10 cellular contexts compared by ENCODE assay signal in genomic region chr7:22660732-22661131, GRCh38.
DNase-seq lines count a peak whose midpoint lies in the region; ATAC-seq, FAIRE-seq and TF ChIP-seq lines count a peak whose summit lies in the region.
"Had no signal": no experiment of that assay in that cellular context is flagged by ENCODE, and none has a peak within 500 bp of the region (broad histone marks: within the 10 kb centered on the region; RNA-seq: fewer than 3 reads in every experiment).

No MANE protein-coding gene starts in this region.

- in situ Hi-C loops in Panc1 (cut with HindIII; ENCODE audit: low pct_unique_long_range_greater_than_20kb, low sequenced_read_pairs), result no loop called here

- CTCF ChIA-PET in Panc1 (lab: Charles Lee), result no interaction called here

- ATAC-seq in Panc1 (no peak), GM19023 (IDR thresholded peaks at IDR 0.05; ENCODE audit: unreplicated experiment) (no peak)

- no TSS peak for BruUV-seq in Panc1 (replicated peaks; lab: Mats Ljungman, UMichigan)

- no peaks in the 10 kb centered on the region for H3K9me1 ChIP-seq in keratinocyte (ENCODE audit: control insufficient read depth, extremely low read depth, insufficient read depth, low read length)

- TF ChIP-seq CTCF in D721Med (IDR thresholded peaks at IDR 0.05; ENCODE audit: insufficient read depth, missing control alignments), result peak; percentile 20
- peak; percentile 3 for TF ChIP-seq CTCF in GM20000 (IDR thresholded peaks at IDR 0.05; ENCODE audit: extremely low read depth, missing control alignments)
- peak; percentile 57 for TF ChIP-seq CTCF in Panc1 (IDR thresholded peaks at IDR 0.05)
- TF ChIP-seq CTCF in keratinocyte (optimal IDR thresholded peaks at IDR 0.05 in 1 of 3, IDR thresholded peaks at IDR 0.05 in 1 of 3, conservative IDR thresholded peaks at IDR 0.05 in 1 of 3; ENCODE audit: extremely low read depth in 1 of 3, insufficient read depth in 2 of 3, low read length in 3 of 3), result peak; percentile 29 to 61 (median 42)
- TF ChIP-seq CTCF in adrenal gland (IDR thresholded peaks at IDR 0.05), result no peak

- no peaks in the 10 kb centered on the region for H3K36me3 ChIP-seq in Panc1 (ENCODE audit: control insufficient read depth, insufficient read depth, low read length)
- H3K36me3 ChIP-seq in keratinocyte (ENCODE audit: control insufficient read depth in 2 of 2, extremely low read depth in 1 of 2, insufficient read depth in 2 of 2, low read length in 2 of 2), result no peaks in the 10 kb centered on the region
- no peaks in the 10 kb centered on the region for H3K36me3 ChIP-seq in adrenal gland (replicated peaks in 1 of 2)

- DNase-seq in D721Med (ENCODE audit: insufficient read length, low spot score) (no peak), GM20000 (ENCODE audit: low spot score) (no peak), Panc1 (ENCODE audit: low read depth, low spot score) (no peak), keratinocyte (ENCODE audit: low read depth, low spot score) (no peak), adrenal gland (no peak), GM12892 (ENCODE audit: insufficient read length) (no peak), cardiac septum (ENCODE audit: low spot score) (no peak)
- DNase-seq: NCI-H2227 treated with DMSO at 0.1 percent for 48 hours; stimulated activated naive CD4-positive, alpha-beta T cell treated with Interleukin-2 at 50 U/mL for 16 hours had no signal

- H3K27ac ChIP-seq in Panc1 (ENCODE audit: low read length), result no peak overlapping the region
- no peak overlapping the region for H3K27ac ChIP-seq in keratinocyte (ENCODE audit: control insufficient read depth, insufficient read depth, low read length)
- no peak overlapping the region for H3K27ac ChIP-seq in adrenal gland

- no peak overlapping the region for H3K9ac ChIP-seq in keratinocyte (ENCODE audit: control insufficient read depth, extremely low read depth, insufficient read depth, low read length)

- no peaks in the 10 kb centered on the region for H3K79me2 ChIP-seq in keratinocyte (ENCODE audit: control insufficient read depth, insufficient read depth, low read length)

- H3K27me3 ChIP-seq in Panc1 (ENCODE audit: control insufficient read depth, insufficient read depth, low read length) (no peaks in the 10 kb centered on the region), keratinocyte (ENCODE audit: control insufficient read depth, extremely low read depth, insufficient read depth, low read length) (no peaks in the 10 kb centered on the region), adrenal gland (no peaks in the 10 kb centered on the region)

- H2AFZ ChIP-seq in keratinocyte (ENCODE audit: control insufficient read depth, low read length), result no peak overlapping the region

- intact Hi-C loops in Panc1 (cut with micrococcal nuclease; ENCODE audit: unreplicated experiment), result loop anchor here (5.0 kb wide), 1 partner anchor 98 kb away; no protein-coding TSS in a partner anchor
- intact Hi-C loops in adrenal gland (cut with DNase I), result no loop called here
- intact Hi-C loops in cardiac septum (cut with DNase I), result no loop called here

- dilution Hi-C loops in keratinocyte (cut with MboI; ENCODE audit: extremely low pct_ligation_motif_present, low sequenced_read_pairs), result no loop called here

- no peak overlapping the region for H3K4me3 ChIP-seq in Panc1 (ENCODE audit: low read depth in 2 of 2, low read length in 2 of 2)
- H3K4me3 ChIP-seq in keratinocyte (ENCODE audit: control insufficient read depth in 2 of 3, extremely low read depth in 1 of 3, insufficient read depth in 2 of 3, low read depth in 1 of 3, low read length in 3 of 3), result no peak overlapping the region
- H3K4me3 ChIP-seq in adrenal gland, result no peak overlapping the region

- 54 to 64% (median 60%) methylated on average over 3 of the region's 3 CpGs for WGBS in adrenal gland, 4 donors

- no peak for TF ChIP-seq POLR2A in adrenal gland (IDR thresholded peaks at IDR 0.05)
- TF ChIP-seq POLR2A in GM12892 (IDR thresholded peaks at IDR 0.05; ENCODE audit: low read depth, low read length), result no peak

- H4K20me1 ChIP-seq in keratinocyte (ENCODE audit: control insufficient read depth, extremely low read depth, insufficient read depth, low read length), result no peaks in the 10 kb centered on the region

- FAIRE-seq in D721Med (lab: Jason Lieb, UNC) (no peak), keratinocyte (lab: Jason Lieb, UNC) (no peak), GM12892 (lab: Jason Lieb, UNC) (no peak)

- H3K4me2 ChIP-seq in keratinocyte (ENCODE audit: control insufficient read depth, extremely low read depth, insufficient read depth, low read depth, low read length), result no peak overlapping the region

- POLR2A ChIA-PET in Panc1 (lab: Charles Lee), result no interaction called here

- no peaks in the 10 kb centered on the region for H3K4me1 ChIP-seq in Panc1 (ENCODE audit: control insufficient read depth, insufficient read depth, low read length)
- H3K4me1 ChIP-seq in keratinocyte (ENCODE audit: control insufficient read depth, extremely low read depth, insufficient read depth, low read length), result peaks cover 5% of the 10 kb centered on the region
- no peaks in the 10 kb centered on the region for H3K4me1 ChIP-seq in adrenal gland (replicated peaks in 1 of 2)

- H3K9me3 ChIP-seq in Panc1 (ENCODE audit: control insufficient read depth, insufficient read depth, low read depth, low read length) (no peaks in the 10 kb centered on the region; the same call in 1 of the 2 replicates), keratinocyte (ENCODE audit: control insufficient read depth, low read depth, low read length) (no peaks in the 10 kb centered on the region), adrenal gland (replicated peaks in 1 of 3) (no peaks in the 10 kb centered on the region)

Comparison
In these comparisons a context has a peak if more than half of its experiments do, and no peak if none do; other contexts are left out.
1. CTCF ChIP-seq: peak in D721Med (single experiment), GM20000 (single experiment), Panc1 (single experiment) and keratinocyte (3 of 3); none in adrenal gland (0 of 6).